In the genomic region with DNA sequence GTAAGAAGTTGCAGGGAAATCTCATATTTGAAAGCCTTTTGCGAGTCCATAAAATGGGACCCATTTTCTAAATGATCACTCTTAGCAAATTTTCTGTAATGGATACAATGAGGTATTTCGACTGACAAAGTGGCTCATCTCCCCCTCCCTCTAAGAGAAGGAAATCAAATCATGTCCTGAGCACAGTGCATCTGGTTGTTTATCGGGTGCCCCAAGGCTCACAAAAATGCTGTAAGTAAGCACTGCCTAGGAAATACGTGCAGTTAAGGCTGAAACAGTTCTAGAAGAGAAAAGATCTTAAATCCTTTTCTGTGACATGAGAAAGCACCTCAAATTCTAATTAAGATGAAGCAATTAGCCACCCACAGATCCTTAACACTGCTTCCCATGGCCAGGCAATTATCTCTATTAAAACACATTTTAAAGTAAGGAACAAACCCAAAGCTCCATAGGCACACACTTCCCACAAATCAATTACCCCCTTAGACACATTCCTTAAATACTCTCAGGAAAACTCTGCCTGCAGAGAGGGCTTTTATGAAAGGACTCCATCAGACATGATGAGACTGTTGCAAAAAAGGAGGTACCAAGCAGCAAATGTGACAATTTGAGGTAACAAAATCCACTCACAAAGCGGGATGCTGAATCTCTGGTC, we compare ENCODE assay signal across 30 cellular contexts.
"Had no signal": no experiment of that assay in that cellular context is flagged by ENCODE, and none has a peak within 500 bp of the region (broad histone marks: within the 10 kb centered on the region; RNA-seq: fewer than 3 reads in every experiment).

No MANE protein-coding gene starts in this region.

- H3K9me3 Mint-ChIP-seq: activated CD4-positive, alpha-beta T cell treated with anti-CD3 and anti-CD28 coated beads, Interleukin-2, amount 10 ng/mL, durations not matched to agents 7 days and 5 days; activated naive CD4-positive, alpha-beta T cell treated with anti-CD3 and anti-CD28 coated beads for 36 hours; activated naive CD4-positive, alpha-beta T cell treated with anti-CD3 and anti-CD28 coated beads, Interleukin-2, amount 50 U/mL, for 72 hours; activated T-cell treated with anti-CD3 and anti-CD28 coated beads, Interleukin-2, amount 50 U/mL, for 24 hours; activated T-helper 2 cell treated with anti-CD3 and anti-CD28 coated beads, Interferon-gamma antibody, Interleukin-2, Interleukin-4, amounts not matched to agents 10 μg/mL and 5 μg/mL and 100 μg/mL, durations not matched to agents 14 hours and 24 hours and 36 hours; central memory CD8-positive, alpha-beta T cell had no signal

- H3K9me3 ChIP-seq: adrenal gland, Peyer's patch, SJSA1 had no signal

- H3K4me3 Mint-ChIP-seq: activated CD4-positive, alpha-beta T cell treated with anti-CD3 and anti-CD28 coated beads, Interleukin-2, amount 10 ng/mL, durations not matched to agents 7 days and 5 days; activated CD8-positive, alpha-beta T cell treated with anti-CD3 and anti-CD28 coated beads, Interleukin-2, amount 10 ng/mL, durations not matched to agents 7 days and 5 days; activated naive CD4-positive, alpha-beta T cell treated with anti-CD3 and anti-CD28 coated beads for 36 hours; activated T-cell treated with anti-CD3 and anti-CD28 coated beads, Interleukin-2, amount 50 U/mL, for 24 hours; central memory CD8-positive, alpha-beta T cell had no signal

- H3K27ac Mint-ChIP-seq: activated CD4-positive, alpha-beta T cell treated with anti-CD3 and anti-CD28 coated beads, Interleukin-2, amount 10 ng/mL, durations not matched to agents 7 days and 5 days; activated CD8-positive, alpha-beta T cell treated with anti-CD3 and anti-CD28 coated beads, Interleukin-2, amount 10 ng/mL, durations not matched to agents 7 days and 5 days; activated naive CD4-positive, alpha-beta T cell treated with anti-CD3 and anti-CD28 coated beads for 36 hours; activated naive CD4-positive, alpha-beta T cell treated with anti-CD3 and anti-CD28 coated beads, Interleukin-2, amount 50 U/mL, for 72 hours; activated T-cell treated with anti-CD3 and anti-CD28 coated beads, Interleukin-2, amount 50 U/mL, for 24 hours; activated T-helper 2 cell treated with anti-CD3 and anti-CD28 coated beads, Interferon-gamma antibody, Interleukin-2, Interleukin-4, amounts not matched to agents 10 μg/mL and 5 μg/mL and 100 μg/mL, durations not matched to agents 14 hours and 24 hours and 36 hours had no signal

- H3K4me1 Mint-ChIP-seq: activated CD4-positive, alpha-beta T cell treated with anti-CD3 and anti-CD28 coated beads, Interleukin-2, amount 10 ng/mL, durations not matched to agents 7 days and 5 days; central memory CD8-positive, alpha-beta T cell had no signal

- DNase-seq: activated CD4-positive, alpha-beta T cell treated with anti-CD3 and anti-CD28 coated beads, Interleukin-2, amount 10 ng/mL, durations not matched to agents 7 days and 5 days; activated CD4-positive, alpha-beta T cell treated with anti-CD3 and anti-CD28 coated beads, Interleukin-2, amount 50 U/mL, for 48 hours; activated CD8-positive, alpha-beta T cell treated with anti-CD3 and anti-CD28 coated beads, Interleukin-2, amount 10 ng/mL, durations not matched to agents 7 days and 5 days; activated gamma-delta T cell treated with Interleukin-2 at 50 U/mL for 16 hours; activated naive CD4-positive, alpha-beta T cell treated with anti-CD3 and anti-CD28 coated beads for 36 hours; activated T-cell treated with anti-CD3 and anti-CD28 coated beads, Interleukin-2, amount 50 U/mL, for 24 hours; adrenal gland; anterior cingulate cortex; brain microvascular endothelial cell; MM.1S; MV-4-11; NCI-H1092; NCI-H1436 treated with DMSO at 0.1 percent for 48 hours; NCI-H1694 treated with DMSO at 0.1 percent for 48 hours; NCI-H2029; NCI-H2107; NCI-H524 treated with DMSO at 0.1 percent for 48 hours; NCI-H748 treated with DMSO at 0.1 percent for 48 hours; NK-92 treated with Interleukin-12 subunit alpha and Interleukin-12 subunit beta, amount 100 ng/mL, for 24 hours; PC-3; Peyer's patch; RPMI8226; SHP77 treated with DMSO at 0.1 percent for 48 hours; T1000; WERI-Rb-1 had no signal

- ATAC-seq: activated CD8-positive, alpha-beta T cell treated with anti-CD3 and anti-CD28 coated beads, Interleukin-2, amount 10 ng/mL, durations not matched to agents 7 days and 5 days; activated naive CD4-positive, alpha-beta T cell treated with anti-CD3 and anti-CD28 coated beads, Interleukin-2, amount 50 U/mL, for 72 hours; PC-3 had no signal

- H3K27me3 Mint-ChIP-seq: activated CD4-positive, alpha-beta T cell treated with anti-CD3 and anti-CD28 coated beads, Interleukin-2, amount 10 ng/mL, durations not matched to agents 7 days and 5 days had no signal

- H3K4me1 ChIP-seq: adrenal gland, Peyer's patch, SJSA1 had no signal

- H3K36me3 ChIP-seq: adrenal gland, brain microvascular endothelial cell, Peyer's patch, SJSA1, WERI-Rb-1 had no signal

- H3K27me3 ChIP-seq: adrenal gland, brain microvascular endothelial cell, Peyer's patch, SJSA1 had no signal

- H3K36me3 Mint-ChIP-seq: activated naive CD4-positive, alpha-beta T cell treated with anti-CD3 and anti-CD28 coated beads, Interleukin-2, amount 50 U/mL, for 72 hours had no signal

- H3K4me2 ChIP-seq: KMS-11 had no signal

- H3K9ac ChIP-seq: KMS-11 had no signal

- H3K4me3 ChIP-seq: adrenal gland, Peyer's patch, SJSA1 had no signal

- H3K27ac ChIP-seq: adrenal gland, brain microvascular endothelial cell, KMS-11, Peyer's patch, SJSA1, WERI-Rb-1 had no signal
